21 cellular contexts compared by ENCODE assay signal in the genomic region with DNA sequence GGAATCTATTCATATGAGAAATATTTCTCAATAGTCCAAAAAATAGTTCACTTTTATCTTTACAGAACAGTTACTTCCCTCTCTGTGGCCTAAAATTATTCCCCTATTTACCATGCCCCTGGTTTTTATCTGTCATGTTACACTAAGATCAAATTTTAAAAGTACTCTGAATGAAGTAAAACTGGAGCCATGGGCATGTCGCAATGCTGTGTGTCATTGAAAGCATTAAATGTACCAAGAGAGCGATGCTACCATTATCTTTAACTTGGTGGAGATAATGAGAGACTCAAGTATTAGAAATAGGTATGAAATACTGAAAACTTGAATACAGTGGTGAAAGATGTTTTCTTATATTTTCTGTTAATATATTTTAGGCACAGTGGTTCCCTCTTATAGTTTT.
"Had no signal": no experiment of that assay in that cellular context is flagged by ENCODE, and none has a peak within 500 bp of the region (broad histone marks: within the 10 kb centered on the region; RNA-seq: fewer than 3 reads in every experiment).

No MANE protein-coding gene starts in this region.

- H3K36me3 Mint-ChIP-seq: activated naive CD4-positive, alpha-beta T cell treated with anti-CD3 and anti-CD28 coated beads, Interleukin-2, amount 50 U/mL, for 72 hours; natural killer cell; type B pancreatic cell had no signal

- H3K4me2 ChIP-seq: hepatocyte, smooth muscle cell had no signal

- H3K9me3 ChIP-seq: lower lobe of right lung, neutrophil, pancreas, right lobe of liver, testis had no signal

- H3K36me3 ChIP-seq: lower lobe of right lung, neutrophil, pancreas, right lobe of liver had no signal

- FAIRE-seq: islet of Langerhans, pancreas had no signal

- H3K9me3 Mint-ChIP-seq: activated naive CD4-positive, alpha-beta T cell treated with anti-CD3 and anti-CD28 coated beads, Interleukin-2, amount 50 U/mL, for 72 hours; activated T-helper 1 cell treated with anti-CD3 and anti-CD28 coated beads, Interleukin-12 subunit alpha, Interleukin-12 subunit beta, Interleukin-2, Interleukin-4 antibody, amounts not matched to agents 30 ng/mL and 10 ng/mL and 1 ng/mL, durations not matched to agents 14 hours and 24 hours and 36 hours; stimulated activated naive CD8-positive, alpha-beta T cell treated with anti-CD3 and anti-CD28 coated beads, Interleukin-15, amount 100 ng/mL, for 72 hours; type B pancreatic cell had no signal

- H3K27ac Mint-ChIP-seq: activated naive CD4-positive, alpha-beta T cell treated with anti-CD3 and anti-CD28 coated beads, Interleukin-2, amount 50 U/mL, for 72 hours; activated T-helper 1 cell treated with anti-CD3 and anti-CD28 coated beads, Interleukin-12 subunit alpha, Interleukin-12 subunit beta, Interleukin-2, Interleukin-4 antibody, amounts not matched to agents 30 ng/mL and 10 ng/mL and 1 ng/mL, durations not matched to agents 14 hours and 24 hours and 36 hours; natural killer cell; stimulated activated naive CD8-positive, alpha-beta T cell treated with anti-CD3 and anti-CD28 coated beads, Interleukin-15, amount 100 ng/mL, for 72 hours; type B pancreatic cell had no signal

- H3K4me3 Mint-ChIP-seq: activated T-helper 1 cell treated with anti-CD3 and anti-CD28 coated beads, Interleukin-12 subunit alpha, Interleukin-12 subunit beta, Interleukin-2, Interleukin-4 antibody, amounts not matched to agents 30 ng/mL and 10 ng/mL and 1 ng/mL, durations not matched to agents 14 hours and 24 hours and 36 hours; natural killer cell; stimulated activated naive CD8-positive, alpha-beta T cell treated with anti-CD3 and anti-CD28 coated beads, Interleukin-15, amount 100 ng/mL, for 72 hours; type B pancreatic cell had no signal

- ATAC-seq: activated naive CD4-positive, alpha-beta T cell treated with anti-CD3 and anti-CD28 coated beads, Interleukin-2, amount 50 U/mL, for 72 hours; left cardiac atrium; lower lobe of right lung; natural killer cell; pancreas; stimulated activated naive CD8-positive, alpha-beta T cell treated with anti-CD3 and anti-CD28 coated beads, Interleukin-15, amount 100 ng/mL, for 72 hours had no signal

- H3K4me1 Mint-ChIP-seq: natural killer cell; stimulated activated naive CD8-positive, alpha-beta T cell treated with anti-CD3 and anti-CD28 coated beads, Interleukin-15, amount 100 ng/mL, for 72 hours had no signal

- H3K27me3 Mint-ChIP-seq: stimulated activated naive CD8-positive, alpha-beta T cell treated with anti-CD3 and anti-CD28 coated beads, Interleukin-15, amount 100 ng/mL, for 72 hours; type B pancreatic cell had no signal

- H3K4me3 ChIP-seq: hepatocyte, lower lobe of right lung, pancreas, right lobe of liver, smooth muscle cell, testis had no signal

- H3K4me1 ChIP-seq: lower lobe of right lung, testis had no signal

- H3K27ac ChIP-seq: hepatocyte, lower lobe of right lung, neutrophil, pancreas, right lobe of liver, testis, WERI-Rb-1 had no signal

- DNase-seq: activated CD4-positive, alpha-beta T cell treated with anti-CD3 and anti-CD28 coated beads, Interleukin-2, amount 50 U/mL, for 48 hours; activated gamma-delta T cell treated with Interleukin-2 at 50 U/mL for 16 hours; activated T-cell treated with anti-CD3 and anti-CD28 coated beads for 4 hours; amniotic stem cell; central memory CD4-positive, alpha-beta T cell; left cardiac atrium; lower lobe of right lung; natural killer cell; pancreas; right lobe of liver; stimulated activated CD4-positive, alpha-beta T cell treated with anti-CD3 and anti-CD28 coated beads, Interleukin-4, amount 100 ng/mL, for 1 hour; stimulated activated naive CD8-positive, alpha-beta T cell treated with anti-CD3 and anti-CD28 coated beads, Interleukin-15, amount 100 ng/mL, for 72 hours; testis; WERI-Rb-1 had no signal

- H2AFZ ChIP-seq: hepatocyte had no signal

- H3K27me3 ChIP-seq: hepatocyte, neutrophil, pancreas, right lobe of liver, testis had no signal
